Comparison of ENCODE assay signal across 1 cellular context in the genomic region with DNA sequence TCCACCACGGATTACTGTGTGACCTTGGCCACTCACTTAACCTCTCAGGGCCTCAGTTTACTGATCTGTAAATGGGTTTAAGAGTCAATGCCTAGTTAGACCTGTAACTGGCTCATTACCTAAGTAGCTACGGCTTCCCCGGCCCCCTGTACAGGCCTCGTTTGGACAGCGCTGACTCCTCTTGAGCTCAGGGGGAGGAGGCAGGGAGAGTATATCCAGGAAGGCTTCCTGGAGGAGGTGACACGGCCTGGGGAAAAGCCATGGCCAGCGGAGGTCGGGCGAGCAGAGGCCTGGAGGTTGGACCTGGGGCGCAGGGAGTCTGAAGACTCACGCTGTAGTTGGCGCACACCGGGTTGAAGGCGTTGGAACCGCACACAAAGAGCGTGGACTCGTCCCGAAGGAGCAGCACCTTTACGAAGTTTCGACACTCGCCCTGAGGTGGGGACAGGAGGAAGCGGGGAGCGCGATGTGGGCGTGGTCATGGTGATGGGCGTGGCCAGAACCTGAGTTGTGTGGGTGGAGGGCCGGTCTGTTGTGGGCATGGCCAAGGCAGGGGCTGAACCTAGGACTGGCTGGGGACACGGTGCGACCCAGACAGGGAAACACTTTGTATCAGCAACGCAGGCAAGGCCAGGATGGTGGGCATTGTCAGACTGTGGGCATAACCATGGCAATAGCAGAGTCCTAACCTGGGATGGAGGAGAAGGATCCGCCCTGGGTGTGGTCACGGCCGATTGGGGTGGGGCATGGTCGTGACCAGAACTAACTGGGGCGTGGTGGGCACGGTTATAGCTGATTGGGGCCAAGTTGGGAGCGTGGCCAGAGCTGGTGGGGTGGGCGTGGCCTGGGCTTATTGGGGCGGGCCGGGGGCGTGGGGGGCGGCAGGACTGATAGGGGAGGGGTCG.
TF ChIP-seq lines count a peak whose summit lies in the region.

No MANE protein-coding gene starts in this region.

TF ChIP-seq in K562, 482 proteins besides CTCF, POLR2A, EP300 and RAD21 (continued from another document and continues in another):
- TF ChIP-seq, protein P1, sequence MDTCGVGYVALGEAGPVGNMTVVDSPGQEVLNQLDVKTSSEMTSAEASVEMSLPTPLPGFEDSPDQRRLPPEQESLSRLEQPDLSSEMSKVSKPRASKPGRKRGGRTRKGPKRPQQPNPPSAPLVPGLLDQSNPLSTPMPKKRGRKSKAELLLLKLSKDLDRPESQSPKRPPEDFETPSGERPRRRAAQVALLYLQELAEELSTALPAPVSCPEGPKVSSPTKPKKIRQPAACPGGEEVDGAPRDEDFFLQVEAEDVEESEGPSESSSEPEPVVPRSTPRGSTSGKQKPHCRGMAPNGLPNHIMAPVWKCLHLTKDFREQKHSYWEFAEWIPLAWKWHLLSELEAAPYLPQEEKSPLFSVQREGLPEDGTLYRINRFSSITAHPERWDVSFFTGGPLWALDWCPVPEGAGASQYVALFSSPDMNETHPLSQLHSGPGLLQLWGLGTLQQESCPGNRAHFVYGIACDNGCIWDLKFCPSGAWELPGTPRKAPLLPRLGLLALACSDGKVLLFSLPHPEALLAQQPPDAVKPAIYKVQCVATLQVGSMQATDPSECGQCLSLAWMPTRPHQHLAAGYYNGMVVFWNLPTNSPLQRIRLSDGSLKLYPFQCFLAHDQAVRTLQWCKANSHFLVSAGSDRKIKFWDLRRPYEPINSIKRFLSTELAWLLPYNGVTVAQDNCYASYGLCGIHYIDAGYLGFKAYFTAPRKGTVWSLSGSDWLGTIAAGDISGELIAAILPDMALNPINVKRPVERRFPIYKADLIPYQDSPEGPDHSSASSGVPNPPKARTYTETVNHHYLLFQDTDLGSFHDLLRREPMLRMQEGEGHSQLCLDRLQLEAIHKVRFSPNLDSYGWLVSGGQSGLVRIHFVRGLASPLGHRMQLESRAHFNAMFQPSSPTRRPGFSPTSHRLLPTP (IDR thresholded peaks at IDR 0.05; ENCODE audit: borderline replicate concordance, extremely low read depth, insufficient read length), result peak; percentile 81
- TF ChIP-seq LARP7 (IDR thresholded peaks at IDR 0.05) (no peak), ZSCAN32 (CRISPR knock-in tag; IDR thresholded peaks at IDR 0.05) (0 out of 2 replicates have a peak, but pooled peaks have one; percentile 56), ZKSCAN1 (IDR thresholded peaks at IDR 0.05; ENCODE audit: low read depth, low read length) (peak; percentile 14; the same call in 1 of the 2 replicates), BCOR (IDR thresholded peaks at IDR 0.05) (peak; percentile 100), SRF (CRISPR knock-in tag; IDR thresholded peaks at IDR 0.05) (no peak), NCOA1 (IDR thresholded peaks at IDR 0.05; ENCODE audit: low read depth) (no peak), ZNF589 (CRISPR knock-in tag; IDR thresholded peaks at IDR 0.05; ENCODE audit: low read depth) (no peak), NRF1 (conservative IDR thresholded peaks at IDR 0.05 in 1 of 2, IDR thresholded peaks at IDR 0.05 in 1 of 2) (peak; percentile 49 to 66; a peak in 3 of 4 replicates), CEBPG (CRISPR knock-in tag; IDR thresholded peaks at IDR 0.05) (peak; percentile 78), CEBPG (tag; conservative IDR thresholded peaks at IDR 0.05 in 1 of 2, IDR thresholded peaks at IDR 0.05 in 1 of 2) (peak in 1 of 2 experiments; percentile 52; a peak in 1 of 4 replicates), BRCA1 (IDR thresholded peaks at IDR 0.05) (no peak), BRCA1 (CRISPR knock-in tag; IDR thresholded peaks at IDR 0.05) (no peak), ELF4 (CRISPR knock-in tag; IDR thresholded peaks at IDR 0.05) (no peak), RFX1 (IDR thresholded peaks at IDR 0.05) (peak; percentile 88), ZFP36 (IDR thresholded peaks at IDR 0.05; ENCODE audit: low read depth, low read length, partially characterized antibody) (peak; percentile 100), PHF8 (IDR thresholded peaks at IDR 0.05; ENCODE audit: borderline replicate concordance, low read length) (peak; percentile 26; the same call in 1 of the 2 replicates), ETV1 (tag; conservative IDR thresholded peaks at IDR 0.05; ENCODE audit: low read depth) (peak; percentile 30; the same call in 1 of the 2 replicates), SMARCC2 (IDR thresholded peaks at IDR 0.05; ENCODE audit: low read depth) (no peak), DACH1 (IDR thresholded peaks at IDR 0.05; ENCODE audit: partially characterized antibody) (peak; percentile 71), RBBP5 (IDR thresholded peaks at IDR 0.05; ENCODE audit: borderline replicate concordance, insufficient read depth, low read length, poor library complexity, severe bottlenecking) (no peak), NFIC (IDR thresholded peaks at IDR 0.05) (peak; percentile 26), YBX1 (IDR thresholded peaks at IDR 0.05) (no peak), CBX3 (IDR thresholded peaks at IDR 0.05; ENCODE audit: borderline replicate concordance in 1 of 2, low read length in 2 of 2) (peak in 1 of 2 experiments; percentile 82; a peak in 2 of 3 replicates), KLF13 (tag; IDR thresholded peaks at IDR 0.05; ENCODE audit: borderline replicate concordance, low read depth) (0 out of 2 replicates have a peak, but pooled peaks have one; percentile 37)
- TF ChIP-seq, protein P2, sequence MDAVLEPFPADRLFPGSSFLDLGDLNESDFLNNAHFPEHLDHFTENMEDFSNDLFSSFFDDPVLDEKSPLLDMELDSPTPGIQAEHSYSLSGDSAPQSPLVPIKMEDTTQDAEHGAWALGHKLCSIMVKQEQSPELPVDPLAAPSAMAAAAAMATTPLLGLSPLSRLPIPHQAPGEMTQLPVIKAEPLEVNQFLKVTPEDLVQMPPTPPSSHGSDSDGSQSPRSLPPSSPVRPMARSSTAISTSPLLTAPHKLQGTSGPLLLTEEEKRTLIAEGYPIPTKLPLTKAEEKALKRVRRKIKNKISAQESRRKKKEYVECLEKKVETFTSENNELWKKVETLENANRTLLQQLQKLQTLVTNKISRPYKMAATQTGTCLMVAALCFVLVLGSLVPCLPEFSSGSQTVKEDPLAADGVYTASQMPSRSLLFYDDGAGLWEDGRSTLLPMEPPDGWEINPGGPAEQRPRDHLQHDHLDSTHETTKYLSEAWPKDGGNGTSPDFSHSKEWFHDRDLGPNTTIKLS (IDR thresholded peaks at IDR 0.05; ENCODE audit: borderline replicate concordance, low read depth), result no peak; the same call in 1 of the 2 replicates
- TF ChIP-seq, protein P3, sequence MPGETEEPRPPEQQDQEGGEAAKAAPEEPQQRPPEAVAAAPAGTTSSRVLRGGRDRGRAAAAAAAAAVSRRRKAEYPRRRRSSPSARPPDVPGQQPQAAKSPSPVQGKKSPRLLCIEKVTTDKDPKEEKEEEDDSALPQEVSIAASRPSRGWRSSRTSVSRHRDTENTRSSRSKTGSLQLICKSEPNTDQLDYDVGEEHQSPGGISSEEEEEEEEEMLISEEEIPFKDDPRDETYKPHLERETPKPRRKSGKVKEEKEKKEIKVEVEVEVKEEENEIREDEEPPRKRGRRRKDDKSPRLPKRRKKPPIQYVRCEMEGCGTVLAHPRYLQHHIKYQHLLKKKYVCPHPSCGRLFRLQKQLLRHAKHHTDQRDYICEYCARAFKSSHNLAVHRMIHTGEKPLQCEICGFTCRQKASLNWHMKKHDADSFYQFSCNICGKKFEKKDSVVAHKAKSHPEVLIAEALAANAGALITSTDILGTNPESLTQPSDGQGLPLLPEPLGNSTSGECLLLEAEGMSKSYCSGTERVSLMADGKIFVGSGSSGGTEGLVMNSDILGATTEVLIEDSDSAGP (CRISPR knock-in tag; IDR thresholded peaks at IDR 0.05), result 0 out of 2 replicates have a peak, but pooled peaks have one; percentile 24
- TF ChIP-seq, protein P4, sequence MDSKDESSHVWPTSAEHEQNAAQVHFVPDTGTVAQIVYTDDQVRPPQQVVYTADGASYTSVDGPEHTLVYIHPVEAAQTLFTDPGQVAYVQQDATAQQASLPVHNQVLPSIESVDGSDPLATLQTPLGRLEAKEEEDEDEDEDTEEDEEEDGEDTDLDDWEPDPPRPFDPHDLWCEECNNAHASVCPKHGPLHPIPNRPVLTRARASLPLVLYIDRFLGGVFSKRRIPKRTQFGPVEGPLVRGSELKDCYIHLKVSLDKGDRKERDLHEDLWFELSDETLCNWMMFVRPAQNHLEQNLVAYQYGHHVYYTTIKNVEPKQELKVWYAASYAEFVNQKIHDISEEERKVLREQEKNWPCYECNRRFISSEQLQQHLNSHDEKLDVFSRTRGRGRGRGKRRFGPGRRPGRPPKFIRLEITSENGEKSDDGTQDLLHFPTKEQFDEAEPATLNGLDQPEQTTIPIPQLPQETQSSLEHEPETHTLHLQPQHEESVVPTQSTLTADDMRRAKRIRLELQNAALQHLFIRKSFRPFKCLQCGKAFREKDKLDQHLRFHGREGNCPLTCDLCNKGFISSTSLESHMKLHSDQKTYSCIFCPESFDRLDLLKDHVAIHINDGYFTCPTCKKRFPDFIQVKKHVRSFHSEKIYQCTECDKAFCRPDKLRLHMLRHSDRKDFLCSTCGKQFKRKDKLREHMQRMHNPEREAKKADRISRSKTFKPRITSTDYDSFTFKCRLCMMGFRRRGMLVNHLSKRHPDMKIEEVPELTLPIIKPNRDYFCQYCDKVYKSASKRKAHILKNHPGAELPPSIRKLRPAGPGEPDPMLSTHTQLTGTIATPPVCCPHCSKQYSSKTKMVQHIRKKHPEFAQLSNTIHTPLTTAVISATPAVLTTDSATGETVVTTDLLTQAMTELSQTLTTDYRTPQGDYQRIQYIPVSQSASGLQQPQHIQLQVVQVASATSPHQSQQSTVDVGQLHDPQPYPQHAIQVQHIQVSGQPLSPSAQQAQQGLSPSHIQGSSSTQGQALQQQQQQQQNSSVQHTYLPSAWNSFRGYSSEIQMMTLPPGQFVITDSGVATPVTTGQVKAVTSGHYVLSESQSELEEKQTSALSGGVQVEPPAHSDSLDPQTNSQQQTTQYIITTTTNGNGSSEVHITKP (IDR thresholded peaks at IDR 0.05; ENCODE audit: partially characterized antibody), result peak; percentile 67
- TF ChIP-seq, protein P5, sequence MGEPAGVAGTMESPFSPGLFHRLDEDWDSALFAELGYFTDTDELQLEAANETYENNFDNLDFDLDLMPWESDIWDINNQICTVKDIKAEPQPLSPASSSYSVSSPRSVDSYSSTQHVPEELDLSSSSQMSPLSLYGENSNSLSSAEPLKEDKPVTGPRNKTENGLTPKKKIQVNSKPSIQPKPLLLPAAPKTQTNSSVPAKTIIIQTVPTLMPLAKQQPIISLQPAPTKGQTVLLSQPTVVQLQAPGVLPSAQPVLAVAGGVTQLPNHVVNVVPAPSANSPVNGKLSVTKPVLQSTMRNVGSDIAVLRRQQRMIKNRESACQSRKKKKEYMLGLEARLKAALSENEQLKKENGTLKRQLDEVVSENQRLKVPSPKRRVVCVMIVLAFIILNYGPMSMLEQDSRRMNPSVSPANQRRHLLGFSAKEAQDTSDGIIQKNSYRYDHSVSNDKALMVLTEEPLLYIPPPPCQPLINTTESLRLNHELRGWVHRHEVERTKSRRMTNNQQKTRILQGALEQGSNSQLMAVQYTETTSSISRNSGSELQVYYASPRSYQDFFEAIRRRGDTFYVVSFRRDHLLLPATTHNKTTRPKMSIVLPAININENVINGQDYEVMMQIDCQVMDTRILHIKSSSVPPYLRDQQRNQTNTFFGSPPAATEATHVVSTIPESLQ (CRISPR knock-in tag; IDR thresholded peaks at IDR 0.05), result no peak
- TF ChIP-seq, protein P6, sequence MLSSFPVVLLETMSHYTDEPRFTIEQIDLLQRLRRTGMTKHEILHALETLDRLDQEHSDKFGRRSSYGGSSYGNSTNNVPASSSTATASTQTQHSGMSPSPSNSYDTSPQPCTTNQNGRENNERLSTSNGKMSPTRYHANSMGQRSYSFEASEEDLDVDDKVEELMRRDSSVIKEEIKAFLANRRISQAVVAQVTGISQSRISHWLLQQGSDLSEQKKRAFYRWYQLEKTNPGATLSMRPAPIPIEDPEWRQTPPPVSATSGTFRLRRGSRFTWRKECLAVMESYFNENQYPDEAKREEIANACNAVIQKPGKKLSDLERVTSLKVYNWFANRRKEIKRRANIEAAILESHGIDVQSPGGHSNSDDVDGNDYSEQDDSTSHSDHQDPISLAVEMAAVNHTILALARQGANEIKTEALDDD (IDR thresholded peaks at IDR 0.05), result peak; percentile 52; the same call in 1 of the 2 replicates
- TF ChIP-seq, protein P7, sequence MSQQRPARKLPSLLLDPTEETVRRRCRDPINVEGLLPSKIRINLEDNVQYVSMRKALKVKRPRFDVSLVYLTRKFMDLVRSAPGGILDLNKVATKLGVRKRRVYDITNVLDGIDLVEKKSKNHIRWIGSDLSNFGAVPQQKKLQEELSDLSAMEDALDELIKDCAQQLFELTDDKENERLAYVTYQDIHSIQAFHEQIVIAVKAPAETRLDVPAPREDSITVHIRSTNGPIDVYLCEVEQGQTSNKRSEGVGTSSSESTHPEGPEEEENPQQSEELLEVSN (IDR thresholded peaks at IDR 0.05; ENCODE audit: borderline replicate concordance in 1 of 2, extremely low read depth in 1 of 2, insufficient read depth in 1 of 2, insufficient read length in 1 of 2, low read depth in 1 of 2, low read length in 1 of 2, poor library complexity in 1 of 2, severe bottlenecking in 1 of 2), result peak in 1 of 2 experiments; percentile 6
- TF ChIP-seq, protein P8, sequence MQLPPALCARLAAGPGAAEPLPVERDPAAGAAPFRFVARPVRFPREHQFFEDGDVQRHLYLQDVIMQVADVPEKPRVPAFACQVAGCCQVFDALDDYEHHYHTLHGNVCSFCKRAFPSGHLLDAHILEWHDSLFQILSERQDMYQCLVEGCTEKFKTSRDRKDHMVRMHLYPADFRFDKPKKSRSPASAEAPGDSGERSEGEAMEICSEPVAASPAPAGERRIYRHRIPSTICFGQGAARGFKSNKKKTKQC (CRISPR knock-in tag; IDR thresholded peaks at IDR 0.05), result peak; percentile 59; the same call in 1 of the 2 replicates
- TF ChIP-seq, protein P9, sequence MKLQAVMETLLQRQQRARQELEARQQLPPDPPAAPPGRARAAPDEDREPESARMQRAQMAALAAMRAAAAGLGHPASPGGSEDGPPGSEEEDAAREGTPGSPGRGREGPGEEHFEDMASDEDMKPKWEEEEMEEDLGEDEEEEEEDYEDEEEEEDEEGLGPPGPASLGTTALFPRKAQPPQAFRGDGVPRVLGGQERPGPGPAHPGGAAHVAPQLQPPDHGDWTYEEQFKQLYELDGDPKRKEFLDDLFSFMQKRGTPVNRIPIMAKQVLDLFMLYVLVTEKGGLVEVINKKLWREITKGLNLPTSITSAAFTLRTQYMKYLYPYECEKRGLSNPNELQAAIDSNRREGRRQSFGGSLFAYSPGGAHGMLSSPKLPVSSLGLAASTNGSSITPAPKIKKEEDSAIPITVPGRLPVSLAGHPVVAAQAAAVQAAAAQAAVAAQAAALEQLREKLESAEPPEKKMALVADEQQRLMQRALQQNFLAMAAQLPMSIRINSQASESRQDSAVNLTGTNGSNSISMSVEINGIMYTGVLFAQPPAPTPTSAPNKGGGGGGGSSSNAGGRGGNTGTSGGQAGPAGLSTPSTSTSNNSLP (IDR thresholded peaks at IDR 0.05; ENCODE audit: borderline replicate concordance, low read depth, low read length), result no peak
- TF ChIP-seq, protein P10, sequence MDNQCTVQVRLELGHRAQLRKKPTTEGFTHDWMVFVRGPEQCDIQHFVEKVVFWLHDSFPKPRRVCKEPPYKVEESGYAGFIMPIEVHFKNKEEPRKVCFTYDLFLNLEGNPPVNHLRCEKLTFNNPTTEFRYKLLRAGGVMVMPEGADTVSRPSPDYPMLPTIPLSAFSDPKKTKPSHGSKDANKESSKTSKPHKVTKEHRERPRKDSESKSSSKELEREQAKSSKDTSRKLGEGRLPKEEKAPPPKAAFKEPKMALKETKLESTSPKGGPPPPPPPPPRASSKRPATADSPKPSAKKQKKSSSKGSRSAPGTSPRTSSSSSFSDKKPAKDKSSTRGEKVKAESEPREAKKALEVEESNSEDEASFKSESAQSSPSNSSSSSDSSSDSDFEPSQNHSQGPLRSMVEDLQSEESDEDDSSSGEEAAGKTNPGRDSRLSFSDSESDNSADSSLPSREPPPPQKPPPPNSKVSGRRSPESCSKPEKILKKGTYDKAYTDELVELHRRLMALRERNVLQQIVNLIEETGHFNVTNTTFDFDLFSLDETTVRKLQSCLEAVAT (IDR thresholded peaks at IDR 0.05), result 0 out of 4 replicates have a peak, but pooled peaks of 1 of the 2 experiments have one; percentile 9
